1 cellular context compared by ENCODE assay signal in genomic region chr1:6261615-6261995, GRCh38.
TF ChIP-seq lines count a peak whose summit lies in the region.

No MANE protein-coding gene starts in this region.

TF ChIP-seq in GM23338, 12 proteins besides CTCF, POLR2A, EP300 and RAD21:
- no peak for TF ChIP-seq ZNF462 (CRISPR knock-in tag; IDR thresholded peaks at IDR 0.05)
- TF ChIP-seq STAT1 (IDR thresholded peaks at IDR 0.05; ENCODE audit: unreplicated experiment), result no peak
- no peak for TF ChIP-seq NANOG (IDR thresholded peaks at IDR 0.05; ENCODE audit: borderline replicate concordance)
- no peak for TF ChIP-seq ZNF114 (CRISPR knock-in tag; IDR thresholded peaks at IDR 0.05)
- no peak for TF ChIP-seq JUNB (IDR thresholded peaks at IDR 0.05; ENCODE audit: unreplicated experiment)
- TF ChIP-seq CREB1 (CRISPR knock-in tag; IDR thresholded peaks at IDR 0.05; ENCODE audit: low read depth), result no peak
- no peak for TF ChIP-seq ZNF331 (CRISPR knock-in tag; IDR thresholded peaks at IDR 0.05; ENCODE audit: low read depth)
- TF ChIP-seq ETS1 (IDR thresholded peaks at IDR 0.05), result no peak
- TF ChIP-seq REST (IDR thresholded peaks at IDR 0.05; ENCODE audit: unreplicated experiment), result no peak
- TF ChIP-seq EZH2 (IDR thresholded peaks at IDR 0.05; ENCODE audit: low read depth, unreplicated experiment), result no peak
- TF ChIP-seq EZH2phosphoT487 (IDR thresholded peaks at IDR 0.05; ENCODE audit: unreplicated experiment), result no peak
- TF ChIP-seq POLR2AphosphoS5 (IDR thresholded peaks at IDR 0.05; ENCODE audit: low read depth), result no peak
